Comparison of ENCODE assay signal across 23 cellular contexts in genomic region chr10:33120275-33120674, GRCh38.
A peak's percentile ranks its signal among the peaks of the same experiment; 100 is the strongest.
DNase-seq lines count a peak whose midpoint lies in the region; ATAC-seq and TF ChIP-seq lines count a peak whose summit lies in the region.
"Had no signal": no experiment of that assay in that cellular context is flagged by ENCODE, and none has a peak within 500 bp of the region (broad histone marks: within the 10 kb centered on the region; RNA-seq: fewer than 3 reads in every experiment).

No MANE protein-coding gene starts in this region.

- H3K27ac Mint-ChIP-seq in activated naive CD4-positive, alpha-beta T cell treated with anti-CD3 and anti-CD28 coated beads, Interleukin-2, amount 50 U/mL, for 24 hours: peak overlapping the region; percentile 88
- H3K27ac Mint-ChIP-seq in T-helper 2 cell treated with Interferon-gamma antibody and Interleukin-4, amounts not matched to agents 5 μg/mL and 100 μg/mL, for 36 hours: peak overlapping the region; percentile 53
- peak overlapping the region; percentile 65 to 98 (median 81) for H3K27ac Mint-ChIP-seq in immature natural killer cell

- no peaks in the 10 kb centered on the region for H3K27me3 ChIP-seq in BE2C
- H3K27me3 ChIP-seq: esophagus muscularis mucosa, gastrocnemius medialis, SJSA1, testis had no signal

- H3K9me3 ChIP-seq in BE2C: no peaks in the 10 kb centered on the region
- H3K9me3 ChIP-seq: esophagus muscularis mucosa, gastrocnemius medialis, SJSA1, testis had no signal

- H3K4me1 ChIP-seq in BE2C: no peaks in the 10 kb centered on the region
- H3K4me1 ChIP-seq: gastrocnemius medialis, testis had no signal

- H3K36me3 ChIP-seq in BE2C: no peaks in the 10 kb centered on the region
- H3K36me3 ChIP-seq: esophagus muscularis mucosa, gastrocnemius medialis, SJSA1 had no signal

- H3K36me3 Mint-ChIP-seq in activated naive CD4-positive, alpha-beta T cell treated with anti-CD3 and anti-CD28 coated beads, Interleukin-2, amount 50 U/mL, for 24 hours: no peaks in the 10 kb centered on the region
- peaks cover 12% of the 10 kb centered on the region for H3K36me3 Mint-ChIP-seq in T-helper 2 cell treated with Interferon-gamma antibody and Interleukin-4, amounts not matched to agents 5 μg/mL and 100 μg/mL, for 36 hours (ENCODE audit: low read depth)
- H3K36me3 Mint-ChIP-seq in immature natural killer cell: peaks cover 0 to 3% (median 0%) of the 10 kb centered on the region in 3 donors

- ATAC-seq in GM21737 (IDR thresholded peaks at IDR 0.05; ENCODE audit: unreplicated experiment): no peak
- ATAC-seq: gastrocnemius medialis had no signal

- no peaks in the 10 kb centered on the region for H3K9me3 Mint-ChIP-seq in activated naive CD4-positive, alpha-beta T cell treated with anti-CD3 and anti-CD28 coated beads, Interleukin-2, amount 50 U/mL, for 24 hours
- H3K9me3 Mint-ChIP-seq in T-helper 2 cell treated with Interferon-gamma antibody and Interleukin-4, amounts not matched to agents 5 μg/mL and 100 μg/mL, for 36 hours: peaks cover 5% of the 10 kb centered on the region
- H3K9me3 Mint-ChIP-seq in immature natural killer cell: no peaks in the 10 kb centered on the region

- no peak overlapping the region for H3K4me3 ChIP-seq in BE2C (ENCODE audit: low read depth, low read length)
- H3K4me3 ChIP-seq: esophagus muscularis mucosa, gastrocnemius medialis, GM12878, SJSA1, testis had no signal

- TF ChIP-seq CTCF in BE2C (IDR thresholded peaks at IDR 0.05; ENCODE audit: low read depth, low read length): no peak

- peaks cover 76% of the 10 kb centered on the region for H3K4me1 Mint-ChIP-seq in activated naive CD4-positive, alpha-beta T cell treated with anti-CD3 and anti-CD28 coated beads, Interleukin-2, amount 50 U/mL, for 24 hours
- H3K4me1 Mint-ChIP-seq in T-helper 2 cell treated with Interferon-gamma antibody and Interleukin-4, amounts not matched to agents 5 μg/mL and 100 μg/mL, for 36 hours (ENCODE audit: low read depth): peaks cover 52% of the 10 kb centered on the region
- H3K4me1 Mint-ChIP-seq in immature natural killer cell: peaks cover 72 to 87% of the 10 kb centered on the region in 2 donors

- no peaks in the 10 kb centered on the region for H3K27me3 Mint-ChIP-seq in activated naive CD4-positive, alpha-beta T cell treated with anti-CD3 and anti-CD28 coated beads, Interleukin-2, amount 50 U/mL, for 24 hours
- H3K27me3 Mint-ChIP-seq in T-helper 2 cell treated with Interferon-gamma antibody and Interleukin-4, amounts not matched to agents 5 μg/mL and 100 μg/mL, for 36 hours (ENCODE audit: low read depth): no peaks in the 10 kb centered on the region
- peaks cover 6 to 10% (median 7%) of the 10 kb centered on the region in 3 donors for H3K27me3 Mint-ChIP-seq in immature natural killer cell (ENCODE audit: low read depth in 3 of 3)

- no peak overlapping the region for H3K4me3 Mint-ChIP-seq in activated naive CD4-positive, alpha-beta T cell treated with anti-CD3 and anti-CD28 coated beads, Interleukin-2, amount 50 U/mL, for 24 hours
- H3K4me3 Mint-ChIP-seq in T-helper 2 cell treated with Interferon-gamma antibody and Interleukin-4, amounts not matched to agents 5 μg/mL and 100 μg/mL, for 36 hours: no peak overlapping the region
- H3K4me3 Mint-ChIP-seq in immature natural killer cell: peak overlapping the region in 1 of 5 donors; percentile 47
- H3K4me3 Mint-ChIP-seq: T-helper 1 cell treated with Interleukin-12 subunit alpha and Interleukin-12 subunit beta and Interleukin-4 antibody, amounts not matched to agents 30 μg/mL and 1 μg/mL, for 36 hours had no signal

- DNase-seq in activated naive CD4-positive, alpha-beta T cell treated with anti-CD3 and anti-CD28 coated beads, Interleukin-2, amount 50 U/mL, for 16 hours: no peak
- no peak for DNase-seq in T-helper 2 cell treated with Interferon-gamma antibody and Interleukin-4, amounts not matched to agents 5 μg/mL and 100 μg/mL, for 36 hours (ENCODE audit: low spot score)
- DNase-seq in immature natural killer cell (peak in 1 of 3 donors; percentile 25), anterior cingulate cortex (lab: John Stamatoyannopoulos, UW) (no peak), BE2C (no peak)
- DNase-seq: activated gamma-delta T cell; DMS79; effector CD4-positive, alpha-beta T cell; gastrocnemius medialis; H7; hypothalamus; islet precursor cell; NCI-H1048; NCI-H2029 treated with DMSO at 0.1 percent for 48 hours; NCI-H345; stimulated activated CD4-positive, alpha-beta T cell treated with anti-CD3 and anti-CD28 coated beads, Interleukin-12 subunit alpha, Interleukin-12 subunit beta, amount 100 ng/mL, for 4 hours; testis had no signal
